In the genomic region with DNA sequence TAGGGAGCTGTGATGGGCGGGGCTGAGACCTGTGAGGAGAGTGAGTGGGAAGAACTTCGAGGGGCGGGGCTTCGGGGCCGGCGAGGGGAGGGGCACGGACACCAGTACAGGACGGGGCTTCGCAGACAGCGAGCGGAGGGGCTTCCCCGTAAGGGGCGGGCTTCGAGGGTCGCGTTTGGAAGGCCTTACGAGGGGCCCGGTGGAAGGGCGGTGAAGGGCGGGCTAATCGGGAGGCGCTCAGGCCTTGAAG, we compare ENCODE assay signal across 8 cellular contexts. TPM values are rescaled to one million over a fixed set of nuclear protein-coding genes. Genes with fewer than 3 reads are reported as not detected.
A peak's percentile ranks its signal among the peaks of the same experiment; 100 is the strongest.
DNase-seq lines count a peak whose midpoint lies in the region; ATAC-seq and TF ChIP-seq lines count a peak whose summit lies in the region.

No MANE protein-coding gene starts in this region.

- no peaks in the 10 kb centered on the region for H3K9me3 Mint-ChIP-seq in activated naive CD8-positive, alpha-beta T cell treated with anti-CD3 and anti-CD28 coated beads for 36 hours

- ATAC-seq in DND-41 (ENCODE audit: insufficient read depth, low read depth), result peak; percentile 65
- ATAC-seq in Right ventricle myocardium superior (ENCODE audit: poor library complexity), result peak; percentile 86
- peak; percentile 86 for ATAC-seq in upper lobe of right lung

- peak overlapping the region; percentile 92 for H3K4me3 Mint-ChIP-seq in activated naive CD8-positive, alpha-beta T cell treated with anti-CD3 and anti-CD28 coated beads for 36 hours

- peaks cover 12% of the 10 kb centered on the region for H3K36me3 Mint-ChIP-seq in activated naive CD8-positive, alpha-beta T cell treated with anti-CD3 and anti-CD28 coated beads for 36 hours

- peak overlapping the region; percentile 100 for H3K9ac ChIP-seq in DND-41 (ENCODE audit: low read depth, low read length)

- H3K27ac ChIP-seq in DND-41 (ENCODE audit: low read length) (peak overlapping the region; percentile 100), upper lobe of right lung (peak overlapping the region; percentile 97)

- no peaks in the 10 kb centered on the region for H3K27me3 Mint-ChIP-seq in activated naive CD8-positive, alpha-beta T cell treated with anti-CD3 and anti-CD28 coated beads for 36 hours

- H3K4me1 Mint-ChIP-seq in activated naive CD8-positive, alpha-beta T cell treated with anti-CD3 and anti-CD28 coated beads for 36 hours, result peaks cover 47% of the 10 kb centered on the region

- no peaks in the 10 kb centered on the region; the same call in 1 of the 2 replicates for H3K36me3 ChIP-seq in DND-41 (ENCODE audit: insufficient read depth, low read length)
- no peaks in the 10 kb centered on the region for H3K36me3 ChIP-seq in upper lobe of right lung

- DNase-seq in DND-41 (peak; percentile 97), HFF-Myc (ENCODE audit: extremely low read depth, low read depth) (peak; percentile 72), NCI-H1105 (lab: John Stamatoyannopoulos, UW) (peak; percentile 97), SKM-1 treated with dmso at 0.1 percent for 144 hours (lab: John Stamatoyannopoulos, UW; ENCODE audit: unreplicated experiment) (peak; percentile 70), Right ventricle myocardium superior (peak; percentile 98), posterior vena cava (ENCODE audit: low spot score) (peak; percentile 98), upper lobe of right lung (peak; percentile 99)
- peak; percentile 96 for DNase-seq in activated naive CD8-positive, alpha-beta T cell treated with anti-CD3 and anti-CD28 coated beads for 36 hours

- intact Hi-C loops in Right ventricle myocardium superior (cut with DNase I), result no loop called here
- intact Hi-C loops in posterior vena cava (cut with DNase I), result no loop called here
- intact Hi-C loops in upper lobe of right lung (cut with DNase I), result no loop called here

- peak overlapping the region; percentile 90 for H3K4me2 ChIP-seq in DND-41 (ENCODE audit: insufficient read depth, low read length)

- no peaks in the 10 kb centered on the region for H3K9me3 ChIP-seq in DND-41 (ENCODE audit: insufficient read depth, low read length, severe bottlenecking)
- H3K9me3 ChIP-seq in upper lobe of right lung, result no peaks in the 10 kb centered on the region

- no peaks in the 10 kb centered on the region for H3K79me2 ChIP-seq in DND-41 (ENCODE audit: insufficient read depth, low read length)

- H3K4me1 ChIP-seq in DND-41 (ENCODE audit: insufficient read depth, low read length) (peaks cover 37% of the 10 kb centered on the region), upper lobe of right lung (peaks cover 42% of the 10 kb centered on the region)

- peak overlapping the region; percentile 96 for H2AFZ ChIP-seq in DND-41 (ENCODE audit: low read depth, low read length)

- peaks cover 7% of the 10 kb centered on the region for H4K20me1 ChIP-seq in DND-41 (ENCODE audit: insufficient read depth, low read length)

- peak overlapping the region; percentile 99 for H3K27ac Mint-ChIP-seq in activated naive CD8-positive, alpha-beta T cell treated with anti-CD3 and anti-CD28 coated beads for 36 hours

- TF ChIP-seq CTCF in DND-41 (IDR thresholded peaks at IDR 0.05; ENCODE audit: borderline replicate concordance, extremely low read depth, low read length, poor library complexity, severe bottlenecking) (no peak), HFF-Myc (IDR thresholded peaks at IDR 0.05; ENCODE audit: low read depth, low read length, missing control alignments) (no peak), upper lobe of right lung (IDR thresholded peaks at IDR 0.05) (no peak)

- H3K27me3 ChIP-seq in DND-41 (ENCODE audit: insufficient read depth, low read length, poor library complexity) (no peaks in the 10 kb centered on the region), upper lobe of right lung (no peaks in the 10 kb centered on the region)

- H3K4me3 ChIP-seq in DND-41 (ENCODE audit: low read depth in 1 of 2, low read length in 2 of 2) (peak overlapping the region; percentile 59 to 83), HFF-Myc (replicated peaks; ENCODE audit: low read depth, low read length) (peak overlapping the region; percentile 47), upper lobe of right lung (peak overlapping the region; percentile 68)

RNA-seq across cellular contexts. Expression of gene EMP3, which starts 4.1 kb away (rescaled TPM):
- total RNA-seq in activated naive CD8-positive, alpha-beta T cell treated with anti-CD3 and anti-CD28 coated beads for 36 hours, result 100 to 1,000 TPM; 185 to 187 TPM
- 41.8 TPM for total RNA-seq in Right ventricle myocardium superior
- total RNA-seq in posterior vena cava, result 100 to 1,000 TPM; 120 to 297 TPM
- 87.8 TPM for total RNA-seq in upper lobe of right lung

RNA-seq across cellular contexts. Expression of gene TMEM143, which starts 42.4 kb away (rescaled TPM):
- total RNA-seq in activated naive CD8-positive, alpha-beta T cell treated with anti-CD3 and anti-CD28 coated beads for 36 hours, result 10 to 100 TPM; 15.5 to 16.6 TPM
- total RNA-seq in Right ventricle myocardium superior, result 105 TPM
- total RNA-seq in posterior vena cava, result 1 to 10 TPM; 5.0 to 6.3 TPM
- 10.7 TPM for total RNA-seq in upper lobe of right lung

RNA-seq across cellular contexts. Expression of gene SYNGR4, which starts 42.9 kb away (rescaled TPM):
- under 1 TPM in 1 of 2 experiments, not detected in 1; 0.31 TPM for total RNA-seq in activated naive CD8-positive, alpha-beta T cell treated with anti-CD3 and anti-CD28 coated beads for 36 hours
- total RNA-seq in Right ventricle myocardium superior, result not detected
- total RNA-seq in posterior vena cava, result not detected
- not detected for total RNA-seq in upper lobe of right lung

RNA-seq across cellular contexts. Expression of gene ZNF114, which starts 51.4 kb away (rescaled TPM):
- total RNA-seq in activated naive CD8-positive, alpha-beta T cell treated with anti-CD3 and anti-CD28 coated beads for 36 hours, result under 1 TPM; 0.44 to 0.60 TPM
- total RNA-seq in Right ventricle myocardium superior (0.51 TPM), posterior vena cava (under 1 TPM; 0.37 to 0.38 TPM), upper lobe of right lung (1.8 TPM)

Comparison
In these comparisons a context has a peak if more than half of its experiments do, and no peak if none do; other contexts are left out.
1. Peak in every context shown above with its lines: DNase-seq, ATAC-seq, H3K4me3 ChIP-seq and H3K27ac ChIP-seq.